In the genomic region with DNA sequence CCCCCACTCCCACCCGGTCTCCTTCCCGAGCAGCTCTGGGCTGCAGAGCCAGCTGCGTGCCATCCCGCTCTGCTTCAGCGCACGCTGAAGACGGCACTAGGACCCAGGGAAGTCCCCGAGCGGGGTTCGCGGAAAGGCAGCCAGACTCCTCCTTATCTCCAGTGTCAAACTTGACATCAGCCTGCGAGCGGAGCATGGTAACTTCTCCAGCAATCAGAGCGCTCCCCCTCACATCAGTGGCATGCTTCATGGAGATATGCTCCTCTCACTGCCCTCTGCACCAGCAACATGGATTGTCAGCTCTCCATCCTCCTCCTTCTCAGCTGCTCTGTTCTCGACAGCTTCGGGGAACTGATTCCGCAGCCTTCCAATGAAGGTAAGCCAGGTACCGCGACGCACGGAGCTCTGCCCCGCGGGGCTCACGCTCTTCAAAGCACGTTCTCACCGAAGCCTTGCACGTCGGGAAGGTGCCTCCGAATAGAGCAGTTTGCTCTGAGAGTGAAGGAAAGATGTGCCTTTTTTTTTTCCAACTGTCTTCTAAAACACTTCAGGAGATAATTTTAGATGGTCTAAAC, we compare ENCODE assay signal across 8 cellular contexts. TPM values are rescaled to one million over a fixed set of nuclear protein-coding genes. Genes with fewer than 3 reads are reported as not detected.
DNase-seq lines count a peak whose midpoint lies in the region; ATAC-seq and TF ChIP-seq lines count a peak whose summit lies in the region.

Gene EPHA3 (plus strand): TSS at position 161 of the 575 bp plus-strand sequence. CDS start 128 bp downstream, at position 289.

- H3K4me2 ChIP-seq in IMR-90 (ENCODE audit: low read depth, low read length) = peak within 1 kb of the TSS; percentile 98
- H3K4me2 ChIP-seq in smooth muscle cell = peak within 1 kb of the TSS; percentile 89

- 3% methylated on average over 14 of the region's 29 CpGs; no CpG with 5 or more reads in 1 of the 2 experiments for WGBS in IMR-90 (ENCODE audit: extremely low coverage in 2 of 2, insufficient read length in 1 of 2), 2 experiments
- WGBS in smooth muscle cell (ENCODE audit: low lambda C conversion rate) = under 1% methylated on average over 29 of the region's 29 CpGs

- no peak within 1 kb of the TSS for H2AK5ac ChIP-seq in IMR-90 (ENCODE audit: low read depth, low read length)

- H3K4me1 ChIP-seq in IMR-90 (ENCODE audit: control insufficient read depth, insufficient read depth, low read length) (no peaks in the 10 kb centered on the region), smooth muscle cell (ENCODE audit: low read depth) (no peaks in the 10 kb centered on the region)

- H3K14ac ChIP-seq in IMR-90 (replicated peaks; ENCODE audit: low read depth, low read length) = no peak within 1 kb of the TSS

- TF ChIP-seq CTCF in IMR-90 (conservative IDR thresholded peaks at IDR 0.05; ENCODE audit: low read depth, low read length) = no peak
- no peak for TF ChIP-seq CTCF in smooth muscle cell (IDR thresholded peaks at IDR 0.05; ENCODE audit: borderline replicate concordance, insufficient read depth, poor library complexity, severe bottlenecking)

- H3K9ac ChIP-seq in IMR-90 (ENCODE audit: low read depth, low read length) (0 out of 2 replicates have a peak within 1 kb of the TSS, but pooled peaks have one; percentile 17), smooth muscle cell (ENCODE audit: low read depth) (no peak within 1 kb of the TSS)

- H2AK9ac ChIP-seq in IMR-90 (replicated peaks; ENCODE audit: low read depth, low read length, poor library complexity) = peak within 1 kb of the TSS; percentile 22

- H2BK15ac ChIP-seq in IMR-90 (ENCODE audit: low read depth, low read length) = no peak within 1 kb of the TSS

- POLR2A ChIA-PET in IMR-90 (lab: Charles Lee; ENCODE audit: unreplicated experiment) = no interaction called here

- H3K9me1 ChIP-seq in IMR-90 (ENCODE audit: insufficient read depth, low read length) = no peaks in the 10 kb centered on the region

- H2BK20ac ChIP-seq in IMR-90 (ENCODE audit: low read depth, low read length) = no peak within 1 kb of the TSS

- H2BK120ac ChIP-seq in IMR-90 (ENCODE audit: low read depth, low read length) = no peak within 1 kb of the TSS

- dilution Hi-C loops in IMR-90 (cut with HindIII; ENCODE audit: low sequenced_read_pairs, unreplicated experiment) = no loop called here

- DNase-seq in EH (ENCODE audit: low read depth) = peak; percentile 64
- DNase-seq in IMR-90 = peak; percentile 58
- peak; percentile 4 for DNase-seq in UCSD-AML1 (lab: John Stamatoyannopoulos, UW; ENCODE audit: unreplicated experiment)
- DNase-seq in cerebellar cortex (ENCODE audit: low spot score) = peak; percentile 15
- DNase-seq in islet precursor cell = peak; percentile 93
- DNase-seq in smooth muscle cell (lab: John Stamatoyannopoulos, UW; ENCODE audit: unreplicated experiment) = peak; percentile 14
- DNase-seq in NCI-H187 (lab: John Stamatoyannopoulos, UW) = no peak

- H4K91ac ChIP-seq in IMR-90 (ENCODE audit: insufficient read depth, low read depth, low read length) = no peak within 1 kb of the TSS

- H4K5ac ChIP-seq in IMR-90 (ENCODE audit: low read depth, low read length) = no peak within 1 kb of the TSS

- no peak within 1 kb of the TSS for H4K8ac ChIP-seq in IMR-90 (ENCODE audit: low read depth in 2 of 2, low read length in 2 of 2)

- no peaks in the 10 kb centered on the region for H3K79me2 ChIP-seq in smooth muscle cell (ENCODE audit: low read depth)

- no peak for TF ChIP-seq RAD21 in IMR-90 (IDR thresholded peaks at IDR 0.05; ENCODE audit: low read length)

- H3K4me3 ChIP-seq in IMR-90 (ENCODE audit: insufficient read depth, low read depth, low read length) = peak within 1 kb of the TSS; percentile 54
- peak within 1 kb of the TSS; percentile 54 for H3K4me3 ChIP-seq in smooth muscle cell

- H2AFZ ChIP-seq in IMR-90 (replicated peaks; ENCODE audit: low read length, poor library complexity) (peak within 1 kb of the TSS; percentile 96), smooth muscle cell (ENCODE audit: low read depth) (peak within 1 kb of the TSS; percentile 79)

- no peaks in the 10 kb centered on the region for H3K79me1 ChIP-seq in IMR-90 (ENCODE audit: low read depth in 1 of 2, low read length in 2 of 2)

- H4K20me1 ChIP-seq in IMR-90 (ENCODE audit: insufficient read depth, low read length) (no peaks in the 10 kb centered on the region), smooth muscle cell (ENCODE audit: low read depth) (no peaks in the 10 kb centered on the region)

- H3F3A ChIP-seq in smooth muscle cell (ENCODE audit: low read depth) = no peaks in the 10 kb centered on the region

- in situ Hi-C loops in IMR-90 (cut with MboI; ENCODE audit: low sequenced_read_pairs) = no loop called here

- CTCF ChIA-PET in IMR-90 (lab: Yijun Ruan, JAX) = interaction anchor here (2.1 kb wide), 1 partner anchor 888 kb away, joined by 5 read pairs; no protein-coding TSS in a partner anchor

- H3K27ac ChIP-seq in IMR-90 (ENCODE audit: insufficient read depth, low read length) = no peak within 1 kb of the TSS
- H3K27ac ChIP-seq in smooth muscle cell (ENCODE audit: low read depth) = no peak within 1 kb of the TSS

- ATAC-seq in GM21737 (IDR thresholded peaks at IDR 0.05; ENCODE audit: unreplicated experiment) (peak; percentile 97), IMR-90 (ENCODE audit: low read depth) (peak; percentile 99)

- H3K23ac ChIP-seq in IMR-90 (ENCODE audit: low read depth, low read length) = peak within 1 kb of the TSS; percentile 33

- no TSS peak for BruUV-seq in IMR-90 (replicated peaks; lab: Mats Ljungman, UMichigan)

- H3K36me3 ChIP-seq in IMR-90 (ENCODE audit: control insufficient read depth, insufficient read depth, low read length) (no peaks in the 10 kb centered on the region), smooth muscle cell (ENCODE audit: low read depth) (no peaks in the 10 kb centered on the region)

- H2BK5ac ChIP-seq in IMR-90 (ENCODE audit: low read depth, low read length, poor library complexity, severe bottlenecking) = no peak within 1 kb of the TSS

- intact Hi-C loops in IMR-90 (cut with micrococcal nuclease) = loop anchor here (5.0 kb wide), 1 partner anchor 985 kb away; no protein-coding TSS in a partner anchor

- H3K18ac ChIP-seq in IMR-90 (ENCODE audit: low read depth, low read length) = no peak within 1 kb of the TSS

- no peak within 1 kb of the TSS for H3K4ac ChIP-seq in IMR-90 (ENCODE audit: low read depth, low read length)

- no peak for TF ChIP-seq POLR2A in IMR-90 (IDR thresholded peaks at IDR 0.05; ENCODE audit: low read depth, low read length)

- no peak within 1 kb of the TSS for H3K56ac ChIP-seq in IMR-90 (ENCODE audit: extremely low read depth, insufficient read depth, low read length)

- H3K27me3 ChIP-seq in IMR-90 (ENCODE audit: control insufficient read depth, insufficient read depth, low read length) = peaks cover 11% of the 10 kb centered on the region
- H3K27me3 ChIP-seq in smooth muscle cell (ENCODE audit: low read depth) = peaks cover 60% of the 10 kb centered on the region

- H3K9me3 ChIP-seq in IMR-90 (ENCODE audit: control insufficient read depth, insufficient read depth, low read length) (no peaks in the 10 kb centered on the region), smooth muscle cell (replicated peaks; ENCODE audit: low read depth) (no peaks in the 10 kb centered on the region)

TF ChIP-seq in IMR-90, 13 proteins besides CTCF, POLR2A, EP300 and RAD21:
- TF ChIP-seq MAZ (IDR thresholded peaks at IDR 0.05; ENCODE audit: borderline replicate concordance, low read depth, low read length) (no peak), FOS (IDR thresholded peaks at IDR 0.05; ENCODE audit: low read depth, low read length) (no peak), RFX5 (IDR thresholded peaks at IDR 0.05; ENCODE audit: low read depth, low read length) (no peak)

RNA-seq across cellular contexts. Expression of gene EPHA3, which starts in this region (rescaled TPM):
- total RNA-seq in IMR-90 (2012; rRNA removed) (0.18 and 0.28 TPM in 2 replicates), smooth muscle cell (1.7 and 3.0 TPM in 2 replicates)
- polyA plus RNA-seq in IMR-90 (2012; rRNA removed) (0.04 and 0.10 TPM in 2 replicates), smooth muscle cell (0.33 and 0.62 TPM in 2 replicates)
- polyA plus RNA-seq in IMR-90 (2012; cell fraction: cytosol; rRNA removed) = under 0.01 and 0.02 TPM in 2 replicates
- 0.05 TPM in 1 of 2 replicates, not detected in the other for polyA plus RNA-seq in IMR-90 (2012; cell fraction: nucleus; rRNA removed; ENCODE audit: low replicate concordance)

Comparison
In these comparisons a context has a peak if more than half of its experiments do, and no peak if none do; other contexts are left out.
1. Peak in DNase-seq, ATAC-seq, H3K4me3 ChIP-seq, H3K9ac ChIP-seq and H3K4me2 ChIP-seq in IMR-90; RNA of the gene not detected or under 1 TPM.
2. DNase-seq: peak in EH (single experiment), UCSD-AML1 (single experiment), cerebellar cortex (single experiment), islet precursor cell (single experiment) and smooth muscle cell (single experiment); none in NCI-H187 (0 of 2).